9 cellular contexts compared by ENCODE assay signal in genomic region chr5:16735092-16735970, GRCh38.
DNase-seq lines count a peak whose midpoint lies in the region; ATAC-seq, FAIRE-seq and TF ChIP-seq lines count a peak whose summit lies in the region.
"Had no signal": no experiment of that assay in that cellular context is flagged by ENCODE, and none has a peak within 500 bp of the region (broad histone marks: within the 10 kb centered on the region; RNA-seq: fewer than 3 reads in every experiment).

No MANE protein-coding gene starts in this region.

- no peak for ATAC-seq in A549
- ATAC-seq in GM18520 (IDR thresholded peaks at IDR 0.05; ENCODE audit: unreplicated experiment) = no peak
- ATAC-seq: naive thymus-derived CD8-positive, alpha-beta T cell had no signal

- H3K36me3 Mint-ChIP-seq in endodermal cell (ENCODE audit: low read depth) = peaks cover 45% of the 10 kb centered on the region
- H3K36me3 Mint-ChIP-seq in mesothelial cell of epicardium = peaks cover 12% of the 10 kb centered on the region
- H3K36me3 Mint-ChIP-seq in T-helper 2 cell treated with Interferon-gamma antibody and Interleukin-4, amounts not matched to agents 5 μg/mL and 100 μg/mL, for 36 hours (ENCODE audit: low read depth) = no peaks in the 10 kb centered on the region

- H3K4me3 Mint-ChIP-seq in endodermal cell (peak overlapping the region; percentile 24), mesothelial cell of epicardium (no peak overlapping the region)
- no peak overlapping the region for H3K4me3 Mint-ChIP-seq in T-helper 2 cell treated with Interferon-gamma antibody and Interleukin-4, amounts not matched to agents 5 μg/mL and 100 μg/mL, for 36 hours
- H3K4me3 Mint-ChIP-seq: naive thymus-derived CD8-positive, alpha-beta T cell had no signal

- CTCF ChIA-PET in A549 (lab: Yijun Ruan, JAX) = interaction anchor here (1.0 to 2.9 kb wide), 2 partner anchors 15 to 455 kb away, joined by 3 to 12 read pairs; no protein-coding TSS in a partner anchor

- H3K4me1 ChIP-seq in A549 (peaks cover 18% of the 10 kb centered on the region), endodermal cell (ENCODE audit: control insufficient read depth, insufficient read depth, low read length) (peaks cover 23% of the 10 kb centered on the region)

- H3K27ac Mint-ChIP-seq in endodermal cell (peak overlapping the region; percentile 64), mesothelial cell of epicardium (peak overlapping the region; percentile 86)
- no peak overlapping the region for H3K27ac Mint-ChIP-seq in T-helper 2 cell treated with Interferon-gamma antibody and Interleukin-4, amounts not matched to agents 5 μg/mL and 100 μg/mL, for 36 hours
- H3K27ac Mint-ChIP-seq: naive thymus-derived CD8-positive, alpha-beta T cell had no signal

- H3K4me1 Mint-ChIP-seq in endodermal cell = peaks cover 50% of the 10 kb centered on the region
- H3K4me1 Mint-ChIP-seq in mesothelial cell of epicardium = peaks cover 41% of the 10 kb centered on the region
- H3K4me1 Mint-ChIP-seq in T-helper 2 cell treated with Interferon-gamma antibody and Interleukin-4, amounts not matched to agents 5 μg/mL and 100 μg/mL, for 36 hours (ENCODE audit: low read depth) = no peaks in the 10 kb centered on the region

- H3K9ac ChIP-seq in endodermal cell (ENCODE audit: extremely low read depth, low read length, poor library complexity, severe bottlenecking) = no peak overlapping the region

- FAIRE-seq in A549 (lab: Jason Lieb, UNC) = no peak

- H3K4me2 ChIP-seq in A549 = no peak overlapping the region

- no peak for DNase-seq in A549 (ENCODE audit: low read depth in 1 of 2, low spot score in 1 of 2)
- DNase-seq in NCI-H446 treated with DMSO at 0.1 percent for 48 hours (lab: John Stamatoyannopoulos, UW) = peak; percentile 62
- no peak for DNase-seq in endodermal cell
- no peak for DNase-seq in mesothelial cell of epicardium (ENCODE audit: low spot score in 2 of 2, unreplicated experiment in 2 of 2)
- DNase-seq in SW 1271 (lab: John Stamatoyannopoulos, UW) = no peak
- no peak for DNase-seq in activated CD4-positive, alpha-beta T cell treated with anti-CD3 and anti-CD28 coated beads for 4 hours
- no peak for DNase-seq in T-helper 2 cell treated with Interferon-gamma antibody and Interleukin-4, amounts not matched to agents 5 μg/mL and 100 μg/mL, for 36 hours (ENCODE audit: low spot score)
- DNase-seq: naive thymus-derived CD8-positive, alpha-beta T cell had no signal

- no peaks in the 10 kb centered on the region for H3K27me3 Mint-ChIP-seq in endodermal cell (ENCODE audit: insufficient read depth)
- no peaks in the 10 kb centered on the region for H3K27me3 Mint-ChIP-seq in mesothelial cell of epicardium (ENCODE audit: low read depth)
- H3K27me3 Mint-ChIP-seq in T-helper 2 cell treated with Interferon-gamma antibody and Interleukin-4, amounts not matched to agents 5 μg/mL and 100 μg/mL, for 36 hours (ENCODE audit: low read depth) = peaks cover 16% of the 10 kb centered on the region

- TF ChIP-seq EP300 in A549 (IDR thresholded peaks at IDR 0.05) = no peak

- no peaks in the 10 kb centered on the region for H3K9me3 Mint-ChIP-seq in endodermal cell
- H3K9me3 Mint-ChIP-seq in mesothelial cell of epicardium = peaks cover under 1% of the 10 kb centered on the region
- no peaks in the 10 kb centered on the region for H3K9me3 Mint-ChIP-seq in T-helper 2 cell treated with Interferon-gamma antibody and Interleukin-4, amounts not matched to agents 5 μg/mL and 100 μg/mL, for 36 hours

- TF ChIP-seq POLR2A in A549 (IDR thresholded peaks at IDR 0.05; ENCODE audit: low read length) = no peak

- no peaks in the 10 kb centered on the region for H3K9me3 ChIP-seq in A549
- no peaks in the 10 kb centered on the region for H3K9me3 ChIP-seq in endodermal cell (ENCODE audit: control insufficient read depth, low read length)

- H3K4me3 ChIP-seq in A549 (no peak overlapping the region), endodermal cell (ENCODE audit: low read length) (peak overlapping the region; percentile 69)

- POLR2A ChIA-PET in A549 (lab: Yijun Ruan, JAX) = no interaction called here

- H3K36me3 ChIP-seq in endodermal cell (ENCODE audit: control insufficient read depth, insufficient read depth, low read length) = peaks cover 79% of the 10 kb centered on the region

- H3K27ac ChIP-seq in A549 (peak overlapping the region; percentile 24 to 63; a peak in 4 of 6 replicates), endodermal cell (ENCODE audit: low read depth, low read length) (peak overlapping the region; percentile 98)

- H3K27me3 ChIP-seq in endodermal cell (ENCODE audit: control insufficient read depth, insufficient read depth, low read length, poor library complexity, severe bottlenecking) = no peaks in the 10 kb centered on the region

- no peak for TF ChIP-seq RAD21 in A549 (conservative IDR thresholded peaks at IDR 0.05 in 1 of 2, IDR thresholded peaks at IDR 0.05 in 1 of 2)

- WGBS in A549 (ENCODE audit: missing lambda C conversion rate) = 90% methylated on average over 12 of the region's 12 CpGs
- WGBS in endodermal cell (ENCODE audit: insufficient coverage in 1 of 2, insufficient read length in 1 of 2), 2 experiments = 79 to 84% methylated on average over 7 to 12 of the region's 12 CpGs

- TF ChIP-seq CTCF in A549 (IDR thresholded peaks at IDR 0.05) = no peak
- no peak for TF ChIP-seq CTCF in endodermal cell (conservative IDR thresholded peaks at IDR 0.05)
- no peak for TF ChIP-seq CTCF in mesothelial cell of epicardium (IDR thresholded peaks at IDR 0.05; ENCODE audit: unreplicated experiment)

TF ChIP-seq in A549, 52 proteins besides CTCF, POLR2A, EP300 and RAD21:
- TF ChIP-seq PHF8 (IDR thresholded peaks at IDR 0.05; ENCODE audit: borderline replicate concordance, low read depth) (no peak), NPAS2 (CRISPR knock-in tag; IDR thresholded peaks at IDR 0.05; ENCODE audit: borderline replicate concordance) (no peak), FOXS1 (CRISPR knock-in tag; IDR thresholded peaks at IDR 0.05) (no peak), HOXB13 (CRISPR knock-in tag; IDR thresholded peaks at IDR 0.05; ENCODE audit: low read depth) (no peak), CEBPB (IDR thresholded peaks at IDR 0.05) (no peak), E2F6 (IDR thresholded peaks at IDR 0.05; ENCODE audit: borderline replicate concordance, low read depth) (no peak), ZNF302 (CRISPR knock-in tag; IDR thresholded peaks at IDR 0.05) (no peak), TFCP2L1 (CRISPR knock-in tag; IDR thresholded peaks at IDR 0.05) (no peak), HEYL (CRISPR knock-in tag; IDR thresholded peaks at IDR 0.05) (no peak), TP53 (CRISPR knock-in tag; IDR thresholded peaks at IDR 0.05) (no peak), SMC3 (IDR thresholded peaks at IDR 0.05) (no peak), MYC (IDR thresholded peaks at IDR 0.05; ENCODE audit: borderline replicate concordance, low read length) (no peak)
